In the genomic region with DNA sequence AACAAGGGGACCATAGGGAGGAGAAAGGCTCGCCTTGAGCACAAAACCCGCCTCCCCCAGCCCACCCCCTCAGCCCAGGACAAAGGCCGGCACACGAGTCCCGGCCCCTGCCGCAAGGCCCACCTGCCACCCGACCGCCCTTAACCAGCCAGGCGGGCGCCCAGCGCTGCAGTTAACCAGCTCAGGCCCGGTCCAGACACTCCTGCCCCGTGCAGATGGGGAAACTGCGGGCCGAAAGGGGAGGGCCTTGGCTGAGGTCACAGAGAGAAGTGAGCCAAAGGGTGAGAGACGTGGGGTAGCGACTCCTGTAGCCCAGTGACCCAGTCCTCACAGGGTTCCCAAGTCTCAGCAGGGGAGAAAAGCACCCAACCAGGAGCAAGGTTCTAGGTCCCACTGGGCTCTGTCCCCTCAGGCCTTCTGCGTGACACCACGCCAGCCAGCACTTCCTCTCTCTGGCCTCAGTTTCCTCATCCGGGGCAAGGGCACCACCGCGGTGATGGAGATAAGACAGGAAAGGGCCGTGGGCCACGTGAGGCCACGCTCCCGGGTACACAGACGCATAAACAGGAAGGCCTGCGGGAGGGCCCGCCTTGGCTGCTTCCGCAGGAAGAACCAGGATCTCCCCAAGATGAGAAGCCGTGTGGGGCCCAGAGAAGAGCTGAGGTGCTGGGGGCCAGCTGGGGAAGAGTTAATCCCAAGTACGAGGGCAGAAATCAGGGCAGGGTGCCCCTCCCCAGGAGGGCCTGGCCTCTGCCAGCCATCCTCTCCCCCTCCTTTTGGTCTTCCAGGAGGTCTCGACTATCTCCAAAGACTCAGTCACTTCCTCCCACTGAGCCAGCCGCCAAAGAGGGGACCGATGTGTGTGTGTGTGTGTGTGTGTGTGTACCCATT, we compare ENCODE assay signal across 8 cellular contexts. TPM values are rescaled to one million over a fixed set of nuclear protein-coding genes. Genes with fewer than 3 reads are reported as not detected.
A peak's percentile ranks its signal among the peaks of the same experiment; 100 is the strongest.
DNase-seq lines count a peak whose midpoint lies in the region; ATAC-seq and TF ChIP-seq lines count a peak whose summit lies in the region.

No MANE protein-coding gene starts in this region.

- intact Hi-C loops in natural killer cell (cut with micrococcal nuclease), result loop anchor here (5.0 to 10.0 kb wide), 3 partner anchors 83 to 710 kb away; a partner anchor contains a TSS

- H3K4me3 Mint-ChIP-seq in central memory CD8-positive, alpha-beta T cell, result peak overlapping the region; percentile 86
- peak overlapping the region; percentile 94 for H3K4me3 Mint-ChIP-seq in natural killer cell

- ATAC-seq in HG02642 (IDR thresholded peaks at IDR 0.05; ENCODE audit: poor library complexity, unreplicated experiment), result peak; percentile 45
- ATAC-seq in central memory CD8-positive, alpha-beta T cell (replicated peaks; ENCODE audit: extremely low read depth, poor library complexity, severe bottlenecking), result peak; percentile 74
- peak; percentile 30 to 74 (median 55) for ATAC-seq in natural killer cell
- ATAC-seq in stimulated activated naive CD8-positive, alpha-beta T cell treated with anti-CD3 and anti-CD28 coated beads, Interleukin-15, Interleukin-2, amounts not matched to agents 100 U/mL and 50 U/mL, for 24 hours, result peak; percentile 77

- no peaks in the 10 kb centered on the region for H3K9me3 Mint-ChIP-seq in central memory CD8-positive, alpha-beta T cell
- H3K9me3 Mint-ChIP-seq in natural killer cell, result no peaks in the 10 kb centered on the region

- peaks cover 33% of the 10 kb centered on the region for H3K36me3 Mint-ChIP-seq in central memory CD8-positive, alpha-beta T cell (ENCODE audit: insufficient read depth)
- no peaks in the 10 kb centered on the region for H3K36me3 Mint-ChIP-seq in natural killer cell

- no peaks in the 10 kb centered on the region for H3K27me3 Mint-ChIP-seq in central memory CD8-positive, alpha-beta T cell
- no peaks in the 10 kb centered on the region for H3K27me3 Mint-ChIP-seq in natural killer cell (ENCODE audit: low read depth in 2 of 2)

- no peaks in the 10 kb centered on the region for H3K9me3 ChIP-seq in WERI-Rb-1 (ENCODE audit: severe bottlenecking)

- no peaks in the 10 kb centered on the region for H3K27me3 ChIP-seq in WERI-Rb-1 (ENCODE audit: insufficient read depth, low read depth, severe bottlenecking)

- H3K4me3 ChIP-seq in WERI-Rb-1 (ENCODE audit: low read depth, low read length), result peak overlapping the region; percentile 78

- DNase-seq in Ammon's horn (ENCODE audit: low spot score) (peak; percentile 73), WERI-Rb-1 (peak; percentile 82), natural killer cell (peak; percentile 59), NCI-H774 (lab: John Stamatoyannopoulos, UW) (no peak), DMS114 treated with DMSO at 0.1 percent for 48 hours (lab: John Stamatoyannopoulos, UW; ENCODE audit: unreplicated experiment) (no peak)
- DNase-seq in central memory CD8-positive, alpha-beta T cell (ENCODE audit: low spot score in 2 of 2), result peak; percentile 47 to 68
- peak; percentile 85 for DNase-seq in stimulated activated naive CD8-positive, alpha-beta T cell treated with anti-CD3 and anti-CD28 coated beads, Interleukin-15, Interleukin-2, amounts not matched to agents 100 U/mL and 50 U/mL, for 24 hours

- peak overlapping the region; percentile 95 for H3K27ac ChIP-seq in WERI-Rb-1

- TF ChIP-seq CTCF in WERI-Rb-1 (IDR thresholded peaks at IDR 0.05; ENCODE audit: low read depth, low read length) (no peak), natural killer cell (IDR thresholded peaks at IDR 0.05) (no peak)

- peaks cover 70% of the 10 kb centered on the region for H3K4me1 Mint-ChIP-seq in central memory CD8-positive, alpha-beta T cell
- H3K4me1 Mint-ChIP-seq in natural killer cell, result peaks cover 59 to 71% of the 10 kb centered on the region in 2 donors

- peaks cover 27% of the 10 kb centered on the region for H3K36me3 ChIP-seq in WERI-Rb-1

- H3K27ac Mint-ChIP-seq in central memory CD8-positive, alpha-beta T cell (ENCODE audit: low read depth), result peak overlapping the region; percentile 97
- peak overlapping the region; percentile 95 to 96 for H3K27ac Mint-ChIP-seq in natural killer cell

RNA-seq across cellular contexts. Expression of a gene that starts 1.8 kb away (rescaled TPM):
- total RNA-seq in natural killer cell, result 100 to 1,000 TPM in 2 of 3 donors, 10 to 100 TPM in 1; 75.3 to 111 (median 110) TPM

RNA-seq across cellular contexts. Expression of a gene that starts 34.9 kb away (rescaled TPM):
- total RNA-seq in natural killer cell, result under 1 TPM; 0.09 to 0.16 (median 0.10) TPM

RNA-seq across cellular contexts. Expression of a gene that starts 57.1 kb away (rescaled TPM):
- under 1 TPM; 0.33 to 0.49 (median 0.36) TPM for total RNA-seq in natural killer cell

Comparison
In these comparisons a context has a peak if more than half of its experiments do, and no peak if none do; other contexts are left out.
1. DNase-seq: peak in Ammon's horn (single experiment), WERI-Rb-1 (single experiment), central memory CD8-positive, alpha-beta T cell (2 of 2), natural killer cell (single experiment) and stimulated activated naive CD8-positive, alpha-beta T cell treated with anti-CD3 and anti-CD28 coated beads, Interleukin-15, Interleukin-2, amounts not matched to agents 100 U/mL and 50 U/mL, for 24 hours (single experiment); none in NCI-H774 (single experiment) and DMS114 treated with DMSO at 0.1 percent for 48 hours (single experiment).
2. Peak in every context shown above with its lines, with median percentiles within 50 percentile points of each other: ATAC-seq.